In genomic region chr13:19586904-19587634, GRCh38 we compare ENCODE assay signal across 1 cellular context.
TF ChIP-seq lines count a peak whose summit lies in the region.

No MANE protein-coding gene starts in this region.

TF ChIP-seq in GM12878, 131 proteins besides CTCF, POLR2A, EP300 and RAD21 (continued from another document):
- TF ChIP-seq ZBTB4 (CRISPR knock-in tag; IDR thresholded peaks at IDR 0.05): no peak
- peak; percentile 69; the same call in 1 of the 2 replicates for TF ChIP-seq TBL1XR1 (IDR thresholded peaks at IDR 0.05; ENCODE audit: low read depth, low read length)
- TF ChIP-seq POLR2AphosphoS2 (IDR thresholded peaks at IDR 0.05; ENCODE audit: low read depth, low read length): 0 out of 2 replicates have a peak, but pooled peaks have one; percentile 40
- no peak for TF ChIP-seq CBX3 (IDR thresholded peaks at IDR 0.05; ENCODE audit: borderline replicate concordance, low read depth)
- no peak for TF ChIP-seq PML (IDR thresholded peaks at IDR 0.05; ENCODE audit: low read length)
- TF ChIP-seq TCF7 (IDR thresholded peaks at IDR 0.05; ENCODE audit: borderline replicate concordance): peak; percentile 72; the same call in 1 of the 2 replicates
- peak; percentile 10; the same call in 1 of the 2 replicates for TF ChIP-seq CREB1 (IDR thresholded peaks at IDR 0.05; ENCODE audit: low read depth)
- no peak for TF ChIP-seq FOS (IDR thresholded peaks at IDR 0.05; ENCODE audit: borderline replicate concordance, extremely low read depth, insufficient read length)
- TF ChIP-seq PKNOX1 (IDR thresholded peaks at IDR 0.05): no peak
- no peak for TF ChIP-seq EZH2 (IDR thresholded peaks at IDR 0.05; ENCODE audit: borderline replicate concordance, control insufficient read depth, low read depth, low read length)
- peak; percentile 61; the same call in 1 of the 2 replicates for TF ChIP-seq CHD2 (IDR thresholded peaks at IDR 0.05; ENCODE audit: borderline replicate concordance, low read depth, low read length)
- TF ChIP-seq CBX5 (IDR thresholded peaks at IDR 0.05; ENCODE audit: low read depth): no peak
- no peak for TF ChIP-seq RAD51 (IDR thresholded peaks at IDR 0.05)
- no peak; the same call in 1 of the 2 replicates for TF ChIP-seq NKRF (conservative IDR thresholded peaks at IDR 0.05)
- TF ChIP-seq USF1 (IDR thresholded peaks at IDR 0.05; ENCODE audit: borderline replicate concordance, extremely low read length, insufficient read depth, low read depth, low read length): no peak
- TF ChIP-seq NFYA (IDR thresholded peaks at IDR 0.05; ENCODE audit: borderline replicate concordance, low read depth, low read length): no peak
- TF ChIP-seq E4F1 (IDR thresholded peaks at IDR 0.05; ENCODE audit: borderline replicate concordance, partially characterized antibody): no peak
- TF ChIP-seq BCL3 (IDR thresholded peaks at IDR 0.05; ENCODE audit: borderline replicate concordance, insufficient read depth, low read depth, low read length, poor library complexity, severe bottlenecking): peak; percentile 74
- no peak for TF ChIP-seq JUND (IDR thresholded peaks at IDR 0.05; ENCODE audit: low read depth, low read length)
- no peak for TF ChIP-seq MTA3 (IDR thresholded peaks at IDR 0.05; ENCODE audit: borderline replicate concordance, low read length)
- peak; percentile 59 for TF ChIP-seq ATF7 (IDR thresholded peaks at IDR 0.05; ENCODE audit: low read depth)
- TF ChIP-seq SMC3 (IDR thresholded peaks at IDR 0.05; ENCODE audit: borderline replicate concordance, low read length): 0 out of 2 replicates have a peak, but pooled peaks have one; percentile 8
- TF ChIP-seq SIN3A (IDR thresholded peaks at IDR 0.05; ENCODE audit: low read depth, low read length): no peak
- TF ChIP-seq MXI1 (IDR thresholded peaks at IDR 0.05; ENCODE audit: low read depth, low read length): 0 out of 2 replicates have a peak, but pooled peaks have one; percentile 36
